ENCODE assay signal across 31 cellular contexts in the genomic region with DNA sequence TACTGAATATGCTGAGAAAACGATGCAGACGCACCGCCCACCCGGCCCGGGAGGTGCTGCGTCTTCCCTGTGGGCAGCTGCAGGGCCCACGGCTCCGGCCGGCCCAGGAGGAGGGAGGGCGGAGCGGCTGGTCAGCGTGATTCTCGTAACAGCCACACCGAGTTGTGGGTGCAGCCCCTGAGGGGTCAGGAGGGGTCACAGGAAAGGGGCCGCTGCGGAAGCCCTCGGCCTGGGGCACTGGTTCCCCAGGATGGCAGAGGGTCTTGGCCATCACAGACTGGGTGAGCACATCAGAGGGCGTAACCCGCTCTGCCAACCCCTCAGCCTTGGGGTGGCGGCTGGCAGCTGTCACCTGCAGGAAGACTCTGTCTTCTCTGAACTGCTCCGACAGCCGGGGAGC.
"Had no signal": no experiment of that assay in that cellular context is flagged by ENCODE, and none has a peak within 500 bp of the region (broad histone marks: within the 10 kb centered on the region; RNA-seq: fewer than 3 reads in every experiment).

No MANE protein-coding gene starts in this region.

- H3K4me3 ChIP-seq: adrenal gland, K562, Peyer's patch, SJCRH30, SK-N-MC had no signal

- DNase-seq: activated CD4-positive, alpha-beta T cell treated with anti-CD3 and anti-CD28 coated beads, Interleukin-2, amount 10 ng/mL, durations not matched to agents 24 days and 14 days; activated CD4-positive, alpha-beta T cell treated with anti-CD3 and anti-CD28 coated beads, Interleukin-2, amount 50 U/mL, for 48 hours; activated CD8-positive, alpha-beta T cell treated with anti-CD3 and anti-CD28 coated beads, Interleukin-2, amount 10 ng/mL, durations not matched to agents 7 days and 5 days; activated gamma-delta T cell; activated naive CD4-positive, alpha-beta T cell treated with anti-CD3 and anti-CD28 coated beads for 36 hours; activated T-cell treated with anti-CD3 and anti-CD28 coated beads, Interleukin-2, amount 50 U/mL, for 24 hours; adrenal gland; anterior cingulate cortex; central memory CD4-positive, alpha-beta T cell; IMR-90; Karpas-422; NCI-H1105 treated with DMSO at 0.1 percent for 48 hours; NCI-H1436 treated with DMSO at 0.1 percent for 48 hours; NCI-H1694 treated with DMSO at 0.1 percent for 48 hours; NCI-H2029; NCI-H2107; NCI-H2171; NCI-H510A; NCI-H526; NCI-H748 treated with DMSO at 0.1 percent for 48 hours; NK-92 treated with Interleukin-12 subunit alpha and Interleukin-12 subunit beta, amount 100 ng/mL, for 24 hours; PC-3; Peyer's patch; RPMI8226; SHP77; SJCRH30; T1000 had no signal

- H3K4me1 ChIP-seq: Peyer's patch, SJCRH30 had no signal

- H3K9me3 ChIP-seq: adrenal gland, Peyer's patch, SJCRH30 had no signal

- H3K27ac ChIP-seq: adrenal gland, Peyer's patch, SJCRH30, SK-N-MC had no signal

- ATAC-seq: activated CD8-positive, alpha-beta T cell treated with anti-CD3 and anti-CD28 coated beads, Interleukin-2, amount 10 ng/mL, durations not matched to agents 7 days and 5 days; activated naive CD4-positive, alpha-beta T cell treated with anti-CD3 and anti-CD28 coated beads, Interleukin-2, amount 50 U/mL, for 72 hours; K562; PC-3 had no signal

- FAIRE-seq: bronchial epithelial cell, K562 had no signal

- H3K27me3 ChIP-seq: adrenal gland, Peyer's patch, SJCRH30 had no signal
